In the genomic region with DNA sequence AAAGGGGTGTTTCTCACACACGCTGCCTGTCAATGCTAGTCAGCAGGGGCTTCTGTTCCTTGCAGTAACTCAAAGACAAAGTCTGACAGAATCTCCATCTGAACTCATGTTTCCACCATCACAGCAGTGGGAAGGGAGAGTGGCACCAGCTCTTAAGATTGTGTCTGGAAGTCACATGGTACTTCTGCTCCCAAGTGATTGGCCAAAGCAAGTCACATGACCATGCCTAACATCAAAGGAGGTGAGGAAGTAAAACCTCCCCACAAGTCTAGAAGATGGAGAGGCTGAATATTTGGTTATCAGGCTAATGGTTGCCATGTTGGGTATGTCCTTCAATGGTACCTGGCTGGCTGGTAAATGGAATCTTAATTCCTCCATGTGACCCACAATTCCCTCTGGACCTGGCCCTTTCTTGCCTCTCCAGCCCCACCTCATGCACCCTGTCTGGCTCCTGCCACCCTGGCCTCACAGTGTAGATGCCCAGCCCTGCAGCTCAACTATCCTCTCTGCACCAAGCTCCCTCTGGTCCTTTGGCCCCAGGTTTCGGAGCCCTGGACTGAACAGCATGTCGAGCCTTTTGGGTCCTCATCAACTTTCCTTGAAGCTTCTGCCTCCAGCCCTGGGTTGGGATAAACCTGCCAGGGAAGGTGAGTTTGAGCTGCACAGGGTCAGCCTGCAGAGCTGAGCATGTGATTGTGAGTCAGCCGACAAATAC, we compare ENCODE assay signal across 28 cellular contexts. TPM values are rescaled to one million over a fixed set of nuclear protein-coding genes. Genes with fewer than 3 reads are reported as not detected.
A peak's percentile ranks its signal among the peaks of the same experiment; 100 is the strongest.
DNase-seq lines count a peak whose midpoint lies in the region; ATAC-seq and TF ChIP-seq lines count a peak whose summit lies in the region.
"Had no signal": no experiment of that assay in that cellular context is flagged by ENCODE, and none has a peak within 500 bp of the region (broad histone marks: within the 10 kb centered on the region; RNA-seq: fewer than 3 reads in every experiment).

No MANE protein-coding gene starts in this region.

- POLR2A ChIA-PET in PC-3 (lab: Charles Lee; ENCODE audit: unreplicated experiment): no interaction called here

- no TSS peak for BruUV-seq in PC-3 (replicated peaks; lab: Mats Ljungman, UMichigan)

- no peaks in the 10 kb centered on the region for H3K4me1 Mint-ChIP-seq in activated CD8-positive, alpha-beta memory T cell treated with anti-CD3 and anti-CD28 coated beads, Interleukin-2, amount 10 ng/mL, durations not matched to agents 7 days and 5 days
- H3K4me1 Mint-ChIP-seq: activated naive CD8-positive, alpha-beta T cell treated with anti-CD3 and anti-CD28 coated beads for 36 hours; activated T-helper 17 cell treated with anti-CD3 and anti-CD28 coated beads, Interleukin-2, amount 50 U/mL, for 72 hours; naive thymus-derived CD8-positive, alpha-beta T cell had no signal

- no peak overlapping the region for H3K9ac ChIP-seq in PC-3 (ENCODE audit: low read length)
- H3K9ac ChIP-seq: SK-N-SH had no signal

- H3F3A ChIP-seq in PC-3 (ENCODE audit: low read length, unreplicated experiment): no peaks in the 10 kb centered on the region

- H3K4me1 ChIP-seq in PC-3 (ENCODE audit: insufficient read depth, low read length) (peaks cover 9% of the 10 kb centered on the region; the same call in 1 of the 2 replicates), tibial artery (peaks cover 0 to 4% (median 0%) of the 10 kb centered on the region in 4 donors)
- H3K4me1 ChIP-seq: vagina had no signal

- no peak overlapping the region for H3K4me2 ChIP-seq in PC-3 (ENCODE audit: low read length)
- H3K4me2 ChIP-seq: SK-N-SH had no signal

- no peak overlapping the region for H3K27ac ChIP-seq in PC-3 (ENCODE audit: low read length)
- H3K27ac ChIP-seq in tibial artery: no peak overlapping the region
- H3K27ac ChIP-seq: cardiac muscle cell, vagina had no signal

- H3K27ac Mint-ChIP-seq in activated CD8-positive, alpha-beta memory T cell treated with anti-CD3 and anti-CD28 coated beads, Interleukin-2, amount 10 ng/mL, durations not matched to agents 7 days and 5 days: no peak overlapping the region
- H3K27ac Mint-ChIP-seq: activated CD4-positive, alpha-beta memory T cell treated with anti-CD3 and anti-CD28 coated beads for 36 hours; activated naive CD8-positive, alpha-beta T cell treated with anti-CD3 and anti-CD28 coated beads for 36 hours; activated T-helper 17 cell treated with anti-CD3 and anti-CD28 coated beads, Interleukin-2, amount 50 U/mL, for 72 hours; CD8-positive, alpha-beta T cell; T-helper 1 cell treated with Interleukin-12 subunit alpha and Interleukin-12 subunit beta and Interleukin-4 antibody, amounts not matched to agents 30 μg/mL and 1 μg/mL, for 36 hours had no signal

- no peaks in the 10 kb centered on the region for H3K36me3 Mint-ChIP-seq in activated CD8-positive, alpha-beta memory T cell treated with anti-CD3 and anti-CD28 coated beads, Interleukin-2, amount 10 ng/mL, durations not matched to agents 7 days and 5 days
- H3K36me3 Mint-ChIP-seq: activated CD4-positive, alpha-beta memory T cell treated with anti-CD3 and anti-CD28 coated beads for 36 hours; activated naive CD8-positive, alpha-beta T cell treated with anti-CD3 and anti-CD28 coated beads for 36 hours; CD8-positive, alpha-beta T cell had no signal

- peak; percentile 69 for ATAC-seq in PC-3
- ATAC-seq in activated CD8-positive, alpha-beta memory T cell treated with anti-CD3 and anti-CD28 coated beads, Interleukin-2, amount 10 ng/mL, durations not matched to agents 7 days and 5 days: no peak
- ATAC-seq: activated CD4-positive, CD25-positive, alpha-beta regulatory T cell treated with anti-CD3 and anti-CD28 coated beads, Interleukin-2, amount 50 U/mL, for 24 hours; activated T-helper 17 cell treated with anti-CD3 and anti-CD28 coated beads, Interleukin-2, amount 50 U/mL, for 72 hours; CD8-positive, alpha-beta T cell; naive thymus-derived CD8-positive, alpha-beta T cell had no signal

- no peak overlapping the region for H3K4me3 Mint-ChIP-seq in activated CD8-positive, alpha-beta memory T cell treated with anti-CD3 and anti-CD28 coated beads, Interleukin-2, amount 10 ng/mL, durations not matched to agents 7 days and 5 days
- H3K4me3 Mint-ChIP-seq: activated CD4-positive, alpha-beta memory T cell treated with anti-CD3 and anti-CD28 coated beads for 36 hours; activated naive CD8-positive, alpha-beta T cell treated with anti-CD3 and anti-CD28 coated beads for 36 hours; activated T-helper 17 cell treated with anti-CD3 and anti-CD28 coated beads, Interleukin-2, amount 50 U/mL, for 72 hours; CD8-positive, alpha-beta T cell; naive thymus-derived CD8-positive, alpha-beta T cell; T-helper 1 cell treated with Interleukin-12 subunit alpha and Interleukin-12 subunit beta and Interleukin-4 antibody, amounts not matched to agents 30 μg/mL and 1 μg/mL, for 36 hours had no signal

- H3K4me3 ChIP-seq in PC-3 (ENCODE audit: low read length) (no peak overlapping the region), tibial artery (no peak overlapping the region), MG63 (no peak overlapping the region)
- H3K4me3 ChIP-seq: cardiac muscle cell, vagina had no signal

- H3K9me3 Mint-ChIP-seq in activated CD8-positive, alpha-beta memory T cell treated with anti-CD3 and anti-CD28 coated beads, Interleukin-2, amount 10 ng/mL, durations not matched to agents 7 days and 5 days (ENCODE audit: low read depth): no peaks in the 10 kb centered on the region
- H3K9me3 Mint-ChIP-seq: T-helper 1 cell treated with Interleukin-12 subunit alpha and Interleukin-12 subunit beta and Interleukin-4 antibody, amounts not matched to agents 30 μg/mL and 1 μg/mL, for 36 hours had no signal

- H3K9me3 ChIP-seq in PC-3 (ENCODE audit: low read length) (no peaks in the 10 kb centered on the region), tibial artery (peaks cover 0 to 16% (median 6%) of the 10 kb centered on the region in 3 donors), MG63 (peaks cover 5% of the 10 kb centered on the region; the same call in 1 of the 2 replicates)
- H3K9me3 ChIP-seq: SK-N-SH, vagina had no signal

- H2AFZ ChIP-seq in PC-3 (ENCODE audit: low read length): no peak overlapping the region

- no peaks in the 10 kb centered on the region for H3K79me2 ChIP-seq in PC-3 (ENCODE audit: low read length)

- no peaks in the 10 kb centered on the region for H4K20me1 ChIP-seq in PC-3 (ENCODE audit: low read length)

- H3K27me3 ChIP-seq in PC-3 (ENCODE audit: low read length) (no peaks in the 10 kb centered on the region), tibial artery (no peaks in the 10 kb centered on the region), MG63 (no peaks in the 10 kb centered on the region)
- H3K27me3 ChIP-seq: cardiac muscle cell, vagina had no signal

- TF ChIP-seq CTCF in PC-3 (conservative IDR thresholded peaks at IDR 0.05; ENCODE audit: low read depth, low read length) (no peak), tibial artery (IDR thresholded peaks at IDR 0.05) (no peak)

- peak; percentile 47 for DNase-seq in activated effector memory CD4-positive, alpha-beta T cell treated with anti-CD3 and anti-CD28 coated beads, Interleukin-2, amount 50 U/mL, for 16 hours
- DNase-seq in activated effector memory CD4-positive, alpha-beta T cell treated with Interleukin-2 at 50 U/mL for 16 hours: no peak
- DNase-seq in PC-3 (peak; percentile 63), islet precursor cell (peak; percentile 61), tibial artery (peak; percentile 3 to 37), MG63 (no peak)
- no peak for DNase-seq in activated naive CD4-positive, alpha-beta T cell (lab: John Stamatoyannopoulos, UW)
- no peak for DNase-seq in activated CD8-positive, alpha-beta memory T cell treated with anti-CD3 and anti-CD28 coated beads, Interleukin-2, amount 10 ng/mL, durations not matched to agents 7 days and 5 days
- DNase-seq: 8988T; activated CD4-positive, alpha-beta memory T cell treated with anti-CD3 and anti-CD28 coated beads for 36 hours; activated CD8-positive, alpha-beta memory T cell treated with anti-CD3 and anti-CD28 coated beads, Interleukin-2, amount 50 U/mL, for 48 hours; activated naive CD8-positive, alpha-beta T cell treated with anti-CD3 and anti-CD28 coated beads for 36 hours; CD8-positive, alpha-beta T cell; H7; KBM-7; naive thymus-derived CD8-positive, alpha-beta T cell; NCI-H1436 treated with DMSO at 0.1 percent for 48 hours; NCI-H2107; NCI-H446 treated with DMSO at 0.1 percent for 48 hours; retina; SK-N-SH; stimulated activated CD4-positive, alpha-beta T cell treated with anti-CD3 and anti-CD28 coated beads, Interleukin-12 subunit alpha, Interleukin-12 subunit beta, amount 100 ng/mL, for 4 hours; stimulated activated naive CD4-positive, alpha-beta T cell had no signal

- H3K36me3 ChIP-seq in PC-3 (ENCODE audit: low read depth, low read length): no peaks in the 10 kb centered on the region
- no peaks in the 10 kb centered on the region for H3K36me3 ChIP-seq in tibial artery
- H3K36me3 ChIP-seq in MG63: no peaks in the 10 kb centered on the region
- H3K36me3 ChIP-seq: cardiac muscle cell, vagina had no signal

- CTCF ChIA-PET in PC-3 (lab: Charles Lee): no interaction called here
- CTCF ChIA-PET in activated CD8-positive, alpha-beta memory T cell treated with anti-CD3 and anti-CD28 coated beads, Interleukin-2, amount 10 ng/mL, durations not matched to agents 7 days and 5 days (lab: Charles Lee): interaction anchor here (1.4 kb wide), 1 partner anchor 49 kb away, joined by 3 read pairs; no protein-coding TSS in a partner anchor

- H3K9me2 ChIP-seq in PC-3 (replicated peaks; ENCODE audit: low read length): no peaks in the 10 kb centered on the region
- H3K9me2 ChIP-seq: SK-N-SH had no signal

- intact Hi-C loops in PC-3 (cut with micrococcal nuclease) (no loop called here), tibial artery (cut with DNase I; ENCODE audit: low total_unique reads) (no loop called here)

- H3K27me3 Mint-ChIP-seq in activated CD8-positive, alpha-beta memory T cell treated with anti-CD3 and anti-CD28 coated beads, Interleukin-2, amount 10 ng/mL, durations not matched to agents 7 days and 5 days: peaks cover 12% of the 10 kb centered on the region

RNA-seq across cellular contexts. Expression of gene PMEPA1, which starts 51.0 kb away (rescaled TPM):
- total RNA-seq in PC-3 (2014; rRNA removed): 21.9 and 29.3 TPM in 2 replicates
- total RNA-seq in MG63 (2014; rRNA removed; shearing (Covaris generic); ENCODE audit: low replicate concordance): 3.3 and 3.4 TPM in 2 replicates
- total RNA-seq in activated CD8-positive, alpha-beta memory T cell treated with anti-CD3 and anti-CD28 coated beads, Interleukin-2, amount 10 ng/mL, durations not matched to agents 7 days and 5 days: 1 to 10 TPM in 1 of 2 experiments, under 1 TPM in 1; 0.20 to 1.2 TPM

Comparison
In these comparisons a context has a peak if more than half of its experiments do, and no peak if none do; other contexts are left out.
1. DNase-seq: peak in activated effector memory CD4-positive, alpha-beta T cell treated with anti-CD3 and anti-CD28 coated beads, Interleukin-2, amount 50 U/mL, for 16 hours (single experiment), PC-3 (single experiment), islet precursor cell (single experiment) and tibial artery (2 of 2); none in activated effector memory CD4-positive, alpha-beta T cell treated with Interleukin-2 at 50 U/mL for 16 hours (single experiment), MG63 (single experiment), activated naive CD4-positive, alpha-beta T cell (0 of 4) and activated CD8-positive, alpha-beta memory T cell treated with anti-CD3 and anti-CD28 coated beads, Interleukin-2, amount 10 ng/mL, durations not matched to agents 7 days and 5 days (single experiment).